Comparison of ENCODE assay signal across 13 cellular contexts in the genomic region with DNA sequence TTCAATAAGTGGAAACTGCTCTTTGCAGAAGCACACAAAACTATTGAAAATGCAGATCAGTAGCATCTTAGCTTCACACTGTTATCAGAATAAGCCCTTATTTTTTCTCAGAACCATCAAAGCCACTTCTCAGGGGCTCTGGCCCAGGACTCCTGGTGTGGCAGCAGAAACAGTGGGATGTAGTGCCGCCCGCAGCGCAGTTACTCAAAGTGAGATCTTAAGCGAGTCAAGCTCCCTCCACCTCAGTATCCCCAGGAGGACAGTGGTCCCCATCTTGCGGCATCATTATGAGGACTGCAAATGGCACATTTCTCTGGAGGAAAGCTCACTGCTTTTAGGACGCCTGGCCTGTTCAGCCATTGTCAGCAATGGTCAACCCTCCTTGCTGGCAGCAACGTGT.
A peak's percentile ranks its signal among the peaks of the same experiment; 100 is the strongest.
DNase-seq lines count a peak whose midpoint lies in the region; ATAC-seq and TF ChIP-seq lines count a peak whose summit lies in the region.
"Had no signal": no experiment of that assay in that cellular context is flagged by ENCODE, and none has a peak within 500 bp of the region (broad histone marks: within the 10 kb centered on the region; RNA-seq: fewer than 3 reads in every experiment).

No MANE protein-coding gene starts in this region.

- no peak for TF ChIP-seq CTCF in lung (IDR thresholded peaks at IDR 0.05; ENCODE audit: control extremely low read depth, extremely low read depth)

- no peak overlapping the region for H2AK5ac ChIP-seq in mesendoderm (ENCODE audit: low read length)

- TF ChIP-seq POLR2A in erythroblast (IDR thresholded peaks at IDR 0.05; ENCODE audit: low read length), result no peak

- intact Hi-C loops in activated T-helper 1 cell treated with anti-CD3 and anti-CD28 coated beads, Interleukin-12 subunit alpha, Interleukin-12 subunit beta, Interleukin-2, Interleukin-4 antibody, amounts not matched to agents 30 ng/mL and 10 ng/mL and 1 ng/mL, durations not matched to agents 14 hours and 24 hours and 36 hours (cut with micrococcal nuclease), result loop anchor here (1.0 kb wide), 1 partner anchor 30 kb away; no protein-coding TSS in a partner anchor

- WGBS in lung, 2 donors, result 97 to 98% methylated on average over 7 of the region's 7 CpGs
- no CpG with 5 or more reads among the region's 7 CpGs for WGBS in mesendoderm (ENCODE audit: extremely low coverage, insufficient coverage, low lambda C conversion rate)

- DNase-seq in T-helper 2 cell treated with Interferon-gamma antibody and Interleukin-4, amounts not matched to agents 5 μg/mL and 100 μg/mL, for 36 hours (ENCODE audit: low spot score), result no peak
- DNase-seq in T-helper 2 cell (no peak), lung (ENCODE audit: low spot score) (no peak), mesendoderm (no peak), erythroblast (lab: John Stamatoyannopoulos, UW) (no peak), caudate nucleus (lab: John Stamatoyannopoulos, UW) (no peak)
- no peak for DNase-seq in activated T-helper 1 cell treated with anti-CD3 and anti-CD28 coated beads, Interleukin-12 subunit alpha, Interleukin-12 subunit beta, Interleukin-2, Interleukin-4 antibody, amounts not matched to agents 30 ng/mL and 10 ng/mL and 1 ng/mL, durations not matched to agents 14 hours and 24 hours and 36 hours (ENCODE audit: low spot score)
- DNase-seq: 8988T, amygdala, NCI-H2029 treated with DMSO at 0.1 percent for 48 hours had no signal

- H3K79me2 ChIP-seq in mesendoderm (ENCODE audit: control insufficient read depth, insufficient read depth, low read length), result no peaks in the 10 kb centered on the region

- no peak overlapping the region for H3K4me3 ChIP-seq in lung
- H3K4me3 ChIP-seq in subcutaneous abdominal adipose tissue (ENCODE audit: low read depth in 1 of 5, low read length in 5 of 5), result no peak overlapping the region
- no peak overlapping the region for H3K4me3 ChIP-seq in mesendoderm (ENCODE audit: low read length)
- H3K4me3 ChIP-seq: GM12878 had no signal

- H3K9me3 ChIP-seq in lung (ENCODE audit: control insufficient read depth in 2 of 2, insufficient read depth in 1 of 2, low read length in 1 of 2) (no peaks in the 10 kb centered on the region), subcutaneous abdominal adipose tissue (ENCODE audit: control insufficient read depth in 5 of 5, low read length in 5 of 5) (no peaks in the 10 kb centered on the region)

- no peaks in the 10 kb centered on the region for H3K9me3 Mint-ChIP-seq in T-helper 2 cell treated with Interferon-gamma antibody and Interleukin-4, amounts not matched to agents 5 μg/mL and 100 μg/mL, for 36 hours
- H3K9me3 Mint-ChIP-seq in activated T-helper 1 cell treated with anti-CD3 and anti-CD28 coated beads, Interleukin-12 subunit alpha, Interleukin-12 subunit beta, Interleukin-2, Interleukin-4 antibody, amounts not matched to agents 30 ng/mL and 10 ng/mL and 1 ng/mL, durations not matched to agents 14 hours and 24 hours and 36 hours, result no peaks in the 10 kb centered on the region
- H3K9me3 Mint-ChIP-seq: T-helper 1 cell treated with Interleukin-12 subunit alpha and Interleukin-12 subunit beta and Interleukin-4 antibody, amounts not matched to agents 30 μg/mL and 1 μg/mL, for 36 hours had no signal

- no peak overlapping the region for H4K5ac ChIP-seq in mesendoderm (ENCODE audit: low read length)

- no peak overlapping the region for H3K56ac ChIP-seq in mesendoderm (ENCODE audit: low read length)

- no peak overlapping the region for H3K4me3 Mint-ChIP-seq in T-helper 2 cell treated with Interferon-gamma antibody and Interleukin-4, amounts not matched to agents 5 μg/mL and 100 μg/mL, for 36 hours
- peak overlapping the region; percentile 67 for H3K4me3 Mint-ChIP-seq in activated T-helper 1 cell treated with anti-CD3 and anti-CD28 coated beads, Interleukin-12 subunit alpha, Interleukin-12 subunit beta, Interleukin-2, Interleukin-4 antibody, amounts not matched to agents 30 ng/mL and 10 ng/mL and 1 ng/mL, durations not matched to agents 14 hours and 24 hours and 36 hours
- H3K4me3 Mint-ChIP-seq: T-helper 1 cell treated with Interleukin-12 subunit alpha and Interleukin-12 subunit beta and Interleukin-4 antibody, amounts not matched to agents 30 μg/mL and 1 μg/mL, for 36 hours had no signal

- H3K27me3 ChIP-seq in lung (ENCODE audit: control insufficient read depth, insufficient read depth) (no peaks in the 10 kb centered on the region), subcutaneous abdominal adipose tissue (ENCODE audit: control insufficient read depth in 5 of 5, insufficient read depth in 4 of 5, low read length in 5 of 5) (peaks cover 0 to 4% (median 0%) of the 10 kb centered on the region in 5 donors), mesendoderm (ENCODE audit: insufficient read depth, low read length, poor library complexity) (no peaks in the 10 kb centered on the region)

- peaks cover 77% of the 10 kb centered on the region for H3K4me1 Mint-ChIP-seq in T-helper 2 cell treated with Interferon-gamma antibody and Interleukin-4, amounts not matched to agents 5 μg/mL and 100 μg/mL, for 36 hours (ENCODE audit: low read depth)
- peaks cover 86% of the 10 kb centered on the region for H3K4me1 Mint-ChIP-seq in activated T-helper 1 cell treated with anti-CD3 and anti-CD28 coated beads, Interleukin-12 subunit alpha, Interleukin-12 subunit beta, Interleukin-2, Interleukin-4 antibody, amounts not matched to agents 30 ng/mL and 10 ng/mL and 1 ng/mL, durations not matched to agents 14 hours and 24 hours and 36 hours (ENCODE audit: low read depth)

- no peak overlapping the region for H2BK120ac ChIP-seq in mesendoderm (ENCODE audit: low read depth, low read length)

- no peak overlapping the region for H3K18ac ChIP-seq in mesendoderm (ENCODE audit: low read length)

- H3K27me3 Mint-ChIP-seq in T-helper 2 cell treated with Interferon-gamma antibody and Interleukin-4, amounts not matched to agents 5 μg/mL and 100 μg/mL, for 36 hours (ENCODE audit: low read depth), result no peaks in the 10 kb centered on the region
- H3K27me3 Mint-ChIP-seq in activated T-helper 1 cell treated with anti-CD3 and anti-CD28 coated beads, Interleukin-12 subunit alpha, Interleukin-12 subunit beta, Interleukin-2, Interleukin-4 antibody, amounts not matched to agents 30 ng/mL and 10 ng/mL and 1 ng/mL, durations not matched to agents 14 hours and 24 hours and 36 hours (ENCODE audit: insufficient read depth), result no peaks in the 10 kb centered on the region

- no peak for ATAC-seq in lung (ENCODE audit: insufficient read depth, low FRiP score)
- ATAC-seq: GM12878 had no signal

- H4K8ac ChIP-seq in mesendoderm (ENCODE audit: low read depth, low read length), result no peak overlapping the region

- H2BK5ac ChIP-seq in mesendoderm (ENCODE audit: low read length), result no peak overlapping the region

- H3K36me3 ChIP-seq in lung (ENCODE audit: control insufficient read depth in 2 of 2, insufficient read depth in 2 of 2, low read length in 2 of 2) (peaks cover 0 to 3% of the 10 kb centered on the region in 2 donors), subcutaneous abdominal adipose tissue (ENCODE audit: control insufficient read depth in 5 of 5, insufficient read depth in 5 of 5, low read length in 5 of 5) (peaks cover 0 to 2% (median 0%) of the 10 kb centered on the region in 5 donors), mesendoderm (ENCODE audit: control insufficient read depth, insufficient read depth, low read length) (no peaks in the 10 kb centered on the region)

- H3K79me1 ChIP-seq in mesendoderm (ENCODE audit: low read length), result no peaks in the 10 kb centered on the region

- H3K27ac ChIP-seq in lung (ENCODE audit: low read depth in 1 of 2, low read length in 1 of 2) (peak overlapping the region; percentile 7 to 57), subcutaneous abdominal adipose tissue (ENCODE audit: low read depth, low read length) (peak overlapping the region; percentile 2), mesendoderm (ENCODE audit: low read depth, low read length) (no peak overlapping the region), caudate nucleus (ENCODE audit: low read depth, low read length) (no peak overlapping the region)

- peaks cover 65% of the 10 kb centered on the region for H3K36me3 Mint-ChIP-seq in T-helper 2 cell treated with Interferon-gamma antibody and Interleukin-4, amounts not matched to agents 5 μg/mL and 100 μg/mL, for 36 hours (ENCODE audit: low read depth)
- H3K36me3 Mint-ChIP-seq in activated T-helper 1 cell treated with anti-CD3 and anti-CD28 coated beads, Interleukin-12 subunit alpha, Interleukin-12 subunit beta, Interleukin-2, Interleukin-4 antibody, amounts not matched to agents 30 ng/mL and 10 ng/mL and 1 ng/mL, durations not matched to agents 14 hours and 24 hours and 36 hours (ENCODE audit: low read depth), result peaks cover 38% of the 10 kb centered on the region

- H3K9ac ChIP-seq in subcutaneous abdominal adipose tissue (ENCODE audit: low read length in 5 of 5) (no peak overlapping the region), mesendoderm (ENCODE audit: low read length) (no peak overlapping the region)

- H3K4ac ChIP-seq in mesendoderm (ENCODE audit: low read depth, low read length), result no peak overlapping the region

- peak overlapping the region; percentile 88 for H3K27ac Mint-ChIP-seq in T-helper 2 cell treated with Interferon-gamma antibody and Interleukin-4, amounts not matched to agents 5 μg/mL and 100 μg/mL, for 36 hours
- peak overlapping the region; percentile 96 for H3K27ac Mint-ChIP-seq in activated T-helper 1 cell treated with anti-CD3 and anti-CD28 coated beads, Interleukin-12 subunit alpha, Interleukin-12 subunit beta, Interleukin-2, Interleukin-4 antibody, amounts not matched to agents 30 ng/mL and 10 ng/mL and 1 ng/mL, durations not matched to agents 14 hours and 24 hours and 36 hours

- H3K4me1 ChIP-seq in lung (ENCODE audit: control insufficient read depth in 2 of 2, insufficient read depth in 2 of 2, low read length in 2 of 2) (peaks cover 12 to 20% of the 10 kb centered on the region in 2 donors), subcutaneous abdominal adipose tissue (ENCODE audit: control insufficient read depth in 5 of 5, insufficient read depth in 5 of 5, low read length in 5 of 5) (peaks cover 4 to 34% (median 28%) of the 10 kb centered on the region in 5 donors), mesendoderm (ENCODE audit: control insufficient read depth, low read depth, low read length) (peaks cover 2% of the 10 kb centered on the region)

- H2BK15ac ChIP-seq in mesendoderm (replicated peaks; ENCODE audit: low read depth), result no peak overlapping the region

- H3K23ac ChIP-seq in mesendoderm (ENCODE audit: low read length), result no peak overlapping the region

- no peak overlapping the region for H3K4me2 ChIP-seq in mesendoderm (ENCODE audit: low read length)

Comparison
In these comparisons a context has a peak if more than half of its experiments do, and no peak if none do; other contexts are left out.
1. H3K27ac ChIP-seq: peak in lung (2 of 2) and subcutaneous abdominal adipose tissue (single experiment); none in mesendoderm (single experiment) and caudate nucleus (single experiment).